In the genomic region with DNA sequence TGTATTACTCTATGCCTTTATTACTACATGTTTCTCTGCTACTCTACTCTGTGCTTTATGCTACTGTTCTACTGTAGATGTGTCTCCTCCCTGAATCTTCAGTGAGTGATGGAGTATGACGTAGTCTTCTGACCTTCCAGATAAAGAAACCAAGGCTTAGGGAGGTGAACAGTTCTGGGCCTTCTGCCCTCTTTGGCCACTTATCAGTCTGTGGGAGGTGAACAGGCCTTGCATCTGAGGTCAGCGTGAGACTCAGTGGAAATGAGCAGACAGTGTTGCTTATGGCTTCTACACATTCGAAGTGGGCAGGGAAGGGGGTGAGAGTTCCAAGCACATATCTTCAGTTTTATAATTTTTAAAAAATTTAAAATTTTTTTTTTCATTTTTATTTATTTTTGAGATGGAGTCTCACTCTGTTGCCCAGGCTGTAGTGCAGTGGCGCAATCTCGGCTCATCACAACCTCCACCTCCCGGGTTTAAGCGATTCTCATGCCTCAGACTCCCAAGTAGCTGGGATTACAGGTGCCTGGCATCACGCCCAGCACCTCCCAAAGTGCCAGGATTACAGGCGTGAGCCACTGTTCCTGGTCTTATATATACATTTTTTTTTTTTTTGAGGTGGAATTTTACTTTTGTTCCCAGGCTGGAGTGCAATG, we compare ENCODE assay signal across 1 cellular context.
TF ChIP-seq lines count a peak whose summit lies in the region.

No MANE protein-coding gene starts in this region.

TF ChIP-seq in K562, 482 proteins besides CTCF, POLR2A, EP300 and RAD21 (continues in another document):
- TF ChIP-seq NCOA6 (IDR thresholded peaks at IDR 0.05), result peak; percentile 36; the same call in 1 of the 2 replicates
- TF ChIP-seq NCOA2 (IDR thresholded peaks at IDR 0.05; ENCODE audit: partially characterized antibody in 2 of 2), result peak; percentile 68 to 77
- peak; percentile 88 for TF ChIP-seq STAT5A (IDR thresholded peaks at IDR 0.05; ENCODE audit: borderline replicate concordance, low read length)
- TF ChIP-seq, protein P1, sequence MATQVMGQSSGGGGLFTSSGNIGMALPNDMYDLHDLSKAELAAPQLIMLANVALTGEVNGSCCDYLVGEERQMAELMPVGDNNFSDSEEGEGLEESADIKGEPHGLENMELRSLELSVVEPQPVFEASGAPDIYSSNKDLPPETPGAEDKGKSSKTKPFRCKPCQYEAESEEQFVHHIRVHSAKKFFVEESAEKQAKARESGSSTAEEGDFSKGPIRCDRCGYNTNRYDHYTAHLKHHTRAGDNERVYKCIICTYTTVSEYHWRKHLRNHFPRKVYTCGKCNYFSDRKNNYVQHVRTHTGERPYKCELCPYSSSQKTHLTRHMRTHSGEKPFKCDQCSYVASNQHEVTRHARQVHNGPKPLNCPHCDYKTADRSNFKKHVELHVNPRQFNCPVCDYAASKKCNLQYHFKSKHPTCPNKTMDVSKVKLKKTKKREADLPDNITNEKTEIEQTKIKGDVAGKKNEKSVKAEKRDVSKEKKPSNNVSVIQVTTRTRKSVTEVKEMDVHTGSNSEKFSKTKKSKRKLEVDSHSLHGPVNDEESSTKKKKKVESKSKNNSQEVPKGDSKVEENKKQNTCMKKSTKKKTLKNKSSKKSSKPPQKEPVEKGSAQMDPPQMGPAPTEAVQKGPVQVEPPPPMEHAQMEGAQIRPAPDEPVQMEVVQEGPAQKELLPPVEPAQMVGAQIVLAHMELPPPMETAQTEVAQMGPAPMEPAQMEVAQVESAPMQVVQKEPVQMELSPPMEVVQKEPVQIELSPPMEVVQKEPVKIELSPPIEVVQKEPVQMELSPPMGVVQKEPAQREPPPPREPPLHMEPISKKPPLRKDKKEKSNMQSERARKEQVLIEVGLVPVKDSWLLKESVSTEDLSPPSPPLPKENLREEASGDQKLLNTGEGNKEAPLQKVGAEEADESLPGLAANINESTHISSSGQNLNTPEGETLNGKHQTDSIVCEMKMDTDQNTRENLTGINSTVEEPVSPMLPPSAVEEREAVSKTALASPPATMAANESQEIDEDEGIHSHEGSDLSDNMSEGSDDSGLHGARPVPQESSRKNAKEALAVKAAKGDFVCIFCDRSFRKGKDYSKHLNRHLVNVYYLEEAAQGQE (CRISPR knock-in tag; IDR thresholded peaks at IDR 0.05; ENCODE audit: low read depth), result no peak
- TF ChIP-seq TRIM24 (IDR thresholded peaks at IDR 0.05), result peak; percentile 74 to 88
- TF ChIP-seq RBM34 (IDR thresholded peaks at IDR 0.05; ENCODE audit: borderline replicate concordance, insufficient read depth, low read length), result no peak
- TF ChIP-seq MBD2 (IDR thresholded peaks at IDR 0.05; ENCODE audit: borderline replicate concordance, low read depth), result peak; percentile 65; the same call in 1 of the 2 replicates
- peak; percentile 93 for TF ChIP-seq NFIC (IDR thresholded peaks at IDR 0.05)
- TF ChIP-seq, protein P2, sequence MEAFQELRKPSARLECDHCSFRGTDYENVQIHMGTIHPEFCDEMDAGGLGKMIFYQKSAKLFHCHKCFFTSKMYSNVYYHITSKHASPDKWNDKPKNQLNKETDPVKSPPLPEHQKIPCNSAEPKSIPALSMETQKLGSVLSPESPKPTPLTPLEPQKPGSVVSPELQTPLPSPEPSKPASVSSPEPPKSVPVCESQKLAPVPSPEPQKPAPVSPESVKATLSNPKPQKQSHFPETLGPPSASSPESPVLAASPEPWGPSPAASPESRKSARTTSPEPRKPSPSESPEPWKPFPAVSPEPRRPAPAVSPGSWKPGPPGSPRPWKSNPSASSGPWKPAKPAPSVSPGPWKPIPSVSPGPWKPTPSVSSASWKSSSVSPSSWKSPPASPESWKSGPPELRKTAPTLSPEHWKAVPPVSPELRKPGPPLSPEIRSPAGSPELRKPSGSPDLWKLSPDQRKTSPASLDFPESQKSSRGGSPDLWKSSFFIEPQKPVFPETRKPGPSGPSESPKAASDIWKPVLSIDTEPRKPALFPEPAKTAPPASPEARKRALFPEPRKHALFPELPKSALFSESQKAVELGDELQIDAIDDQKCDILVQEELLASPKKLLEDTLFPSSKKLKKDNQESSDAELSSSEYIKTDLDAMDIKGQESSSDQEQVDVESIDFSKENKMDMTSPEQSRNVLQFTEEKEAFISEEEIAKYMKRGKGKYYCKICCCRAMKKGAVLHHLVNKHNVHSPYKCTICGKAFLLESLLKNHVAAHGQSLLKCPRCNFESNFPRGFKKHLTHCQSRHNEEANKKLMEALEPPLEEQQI (IDR thresholded peaks at IDR 0.05), result 0 out of 2 replicates have a peak, but pooled peaks have one; percentile 52
- TF ChIP-seq, protein P3, sequence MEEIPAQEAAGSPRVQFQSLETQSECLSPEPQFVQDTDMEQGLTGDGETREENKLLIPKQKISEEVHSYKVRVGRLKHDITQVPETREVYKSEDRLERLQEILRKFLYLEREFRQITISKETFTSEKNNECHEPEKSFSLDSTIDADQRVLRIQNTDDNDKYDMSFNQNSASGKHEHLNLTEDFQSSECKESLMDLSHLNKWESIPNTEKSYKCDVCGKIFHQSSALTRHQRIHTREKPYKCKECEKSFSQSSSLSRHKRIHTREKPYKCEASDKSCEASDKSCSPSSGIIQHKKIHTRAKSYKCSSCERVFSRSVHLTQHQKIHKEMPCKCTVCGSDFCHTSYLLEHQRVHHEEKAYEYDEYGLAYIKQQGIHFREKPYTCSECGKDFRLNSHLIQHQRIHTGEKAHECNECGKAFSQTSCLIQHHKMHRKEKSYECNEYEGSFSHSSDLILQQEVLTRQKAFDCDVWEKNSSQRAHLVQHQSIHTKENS (CRISPR knock-in tag; IDR thresholded peaks at IDR 0.05), result no peak
- peak; percentile 95 for TF ChIP-seq TAL1 (IDR thresholded peaks at IDR 0.05)
- TF ChIP-seq CAMTA2 (CRISPR knock-in tag; conservative IDR thresholded peaks at IDR 0.05), result no peak
- 0 out of 2 replicates have a peak, but pooled peaks have one; percentile 16 for TF ChIP-seq NR2C2 (CRISPR knock-in tag; IDR thresholded peaks at IDR 0.05)
- TF ChIP-seq NR2C2 (tag; IDR thresholded peaks at IDR 0.05), result peak; percentile 89
- TF ChIP-seq ARID3A (IDR thresholded peaks at IDR 0.05; ENCODE audit: borderline replicate concordance, low read depth, low read length), result no peak
- TF ChIP-seq ZNF311 (CRISPR knock-in tag; IDR thresholded peaks at IDR 0.05), result no peak
- TF ChIP-seq DPF2 (IDR thresholded peaks at IDR 0.05), result peak; percentile 96
- TF ChIP-seq PHF21A (IDR thresholded peaks at IDR 0.05; ENCODE audit: borderline replicate concordance, low read depth), result no peak
- no peak for TF ChIP-seq ETS2 (tag; IDR thresholded peaks at IDR 0.05; ENCODE audit: borderline replicate concordance, poor library complexity, severe bottlenecking)
- peak; percentile 82 for TF ChIP-seq JUN (IDR thresholded peaks at IDR 0.05; ENCODE audit: borderline replicate concordance, low read depth, low read length)
- no peak for TF ChIP-seq JUN (CRISPR knock-in tag; IDR thresholded peaks at IDR 0.05; ENCODE audit: borderline replicate concordance)
- peak; percentile 84 for TF ChIP-seq ZNF766 (CRISPR knock-in tag; conservative IDR thresholded peaks at IDR 0.05)
- no peak for TF ChIP-seq ZNF740 (CRISPR knock-in tag; IDR thresholded peaks at IDR 0.05)
- no peak for TF ChIP-seq ZNF740 (tag; IDR thresholded peaks at IDR 0.05)
- no peak for TF ChIP-seq POLR2H (tag; IDR thresholded peaks at IDR 0.05; ENCODE audit: low read depth)
- TF ChIP-seq, protein P4, sequence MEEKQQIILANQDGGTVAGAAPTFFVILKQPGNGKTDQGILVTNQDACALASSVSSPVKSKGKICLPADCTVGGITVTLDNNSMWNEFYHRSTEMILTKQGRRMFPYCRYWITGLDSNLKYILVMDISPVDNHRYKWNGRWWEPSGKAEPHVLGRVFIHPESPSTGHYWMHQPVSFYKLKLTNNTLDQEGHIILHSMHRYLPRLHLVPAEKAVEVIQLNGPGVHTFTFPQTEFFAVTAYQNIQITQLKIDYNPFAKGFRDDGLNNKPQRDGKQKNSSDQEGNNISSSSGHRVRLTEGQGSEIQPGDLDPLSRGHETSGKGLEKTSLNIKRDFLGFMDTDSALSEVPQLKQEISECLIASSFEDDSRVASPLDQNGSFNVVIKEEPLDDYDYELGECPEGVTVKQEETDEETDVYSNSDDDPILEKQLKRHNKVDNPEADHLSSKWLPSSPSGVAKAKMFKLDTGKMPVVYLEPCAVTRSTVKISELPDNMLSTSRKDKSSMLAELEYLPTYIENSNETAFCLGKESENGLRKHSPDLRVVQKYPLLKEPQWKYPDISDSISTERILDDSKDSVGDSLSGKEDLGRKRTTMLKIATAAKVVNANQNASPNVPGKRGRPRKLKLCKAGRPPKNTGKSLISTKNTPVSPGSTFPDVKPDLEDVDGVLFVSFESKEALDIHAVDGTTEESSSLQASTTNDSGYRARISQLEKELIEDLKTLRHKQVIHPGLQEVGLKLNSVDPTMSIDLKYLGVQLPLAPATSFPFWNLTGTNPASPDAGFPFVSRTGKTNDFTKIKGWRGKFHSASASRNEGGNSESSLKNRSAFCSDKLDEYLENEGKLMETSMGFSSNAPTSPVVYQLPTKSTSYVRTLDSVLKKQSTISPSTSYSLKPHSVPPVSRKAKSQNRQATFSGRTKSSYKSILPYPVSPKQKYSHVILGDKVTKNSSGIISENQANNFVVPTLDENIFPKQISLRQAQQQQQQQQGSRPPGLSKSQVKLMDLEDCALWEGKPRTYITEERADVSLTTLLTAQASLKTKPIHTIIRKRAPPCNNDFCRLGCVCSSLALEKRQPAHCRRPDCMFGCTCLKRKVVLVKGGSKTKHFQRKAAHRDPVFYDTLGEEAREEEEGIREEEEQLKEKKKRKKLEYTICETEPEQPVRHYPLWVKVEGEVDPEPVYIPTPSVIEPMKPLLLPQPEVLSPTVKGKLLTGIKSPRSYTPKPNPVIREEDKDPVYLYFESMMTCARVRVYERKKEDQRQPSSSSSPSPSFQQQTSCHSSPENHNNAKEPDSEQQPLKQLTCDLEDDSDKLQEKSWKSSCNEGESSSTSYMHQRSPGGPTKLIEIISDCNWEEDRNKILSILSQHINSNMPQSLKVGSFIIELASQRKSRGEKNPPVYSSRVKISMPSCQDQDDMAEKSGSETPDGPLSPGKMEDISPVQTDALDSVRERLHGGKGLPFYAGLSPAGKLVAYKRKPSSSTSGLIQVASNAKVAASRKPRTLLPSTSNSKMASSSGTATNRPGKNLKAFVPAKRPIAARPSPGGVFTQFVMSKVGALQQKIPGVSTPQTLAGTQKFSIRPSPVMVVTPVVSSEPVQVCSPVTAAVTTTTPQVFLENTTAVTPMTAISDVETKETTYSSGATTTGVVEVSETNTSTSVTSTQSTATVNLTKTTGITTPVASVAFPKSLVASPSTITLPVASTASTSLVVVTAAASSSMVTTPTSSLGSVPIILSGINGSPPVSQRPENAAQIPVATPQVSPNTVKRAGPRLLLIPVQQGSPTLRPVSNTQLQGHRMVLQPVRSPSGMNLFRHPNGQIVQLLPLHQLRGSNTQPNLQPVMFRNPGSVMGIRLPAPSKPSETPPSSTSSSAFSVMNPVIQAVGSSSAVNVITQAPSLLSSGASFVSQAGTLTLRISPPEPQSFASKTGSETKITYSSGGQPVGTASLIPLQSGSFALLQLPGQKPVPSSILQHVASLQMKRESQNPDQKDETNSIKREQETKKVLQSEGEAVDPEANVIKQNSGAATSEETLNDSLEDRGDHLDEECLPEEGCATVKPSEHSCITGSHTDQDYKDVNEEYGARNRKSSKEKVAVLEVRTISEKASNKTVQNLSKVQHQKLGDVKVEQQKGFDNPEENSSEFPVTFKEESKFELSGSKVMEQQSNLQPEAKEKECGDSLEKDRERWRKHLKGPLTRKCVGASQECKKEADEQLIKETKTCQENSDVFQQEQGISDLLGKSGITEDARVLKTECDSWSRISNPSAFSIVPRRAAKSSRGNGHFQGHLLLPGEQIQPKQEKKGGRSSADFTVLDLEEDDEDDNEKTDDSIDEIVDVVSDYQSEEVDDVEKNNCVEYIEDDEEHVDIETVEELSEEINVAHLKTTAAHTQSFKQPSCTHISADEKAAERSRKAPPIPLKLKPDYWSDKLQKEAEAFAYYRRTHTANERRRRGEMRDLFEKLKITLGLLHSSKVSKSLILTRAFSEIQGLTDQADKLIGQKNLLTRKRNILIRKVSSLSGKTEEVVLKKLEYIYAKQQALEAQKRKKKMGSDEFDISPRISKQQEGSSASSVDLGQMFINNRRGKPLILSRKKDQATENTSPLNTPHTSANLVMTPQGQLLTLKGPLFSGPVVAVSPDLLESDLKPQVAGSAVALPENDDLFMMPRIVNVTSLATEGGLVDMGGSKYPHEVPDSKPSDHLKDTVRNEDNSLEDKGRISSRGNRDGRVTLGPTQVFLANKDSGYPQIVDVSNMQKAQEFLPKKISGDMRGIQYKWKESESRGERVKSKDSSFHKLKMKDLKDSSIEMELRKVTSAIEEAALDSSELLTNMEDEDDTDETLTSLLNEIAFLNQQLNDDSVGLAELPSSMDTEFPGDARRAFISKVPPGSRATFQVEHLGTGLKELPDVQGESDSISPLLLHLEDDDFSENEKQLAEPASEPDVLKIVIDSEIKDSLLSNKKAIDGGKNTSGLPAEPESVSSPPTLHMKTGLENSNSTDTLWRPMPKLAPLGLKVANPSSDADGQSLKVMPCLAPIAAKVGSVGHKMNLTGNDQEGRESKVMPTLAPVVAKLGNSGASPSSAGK (IDR thresholded peaks at IDR 0.05), result no peak
- TF ChIP-seq, protein P5, sequence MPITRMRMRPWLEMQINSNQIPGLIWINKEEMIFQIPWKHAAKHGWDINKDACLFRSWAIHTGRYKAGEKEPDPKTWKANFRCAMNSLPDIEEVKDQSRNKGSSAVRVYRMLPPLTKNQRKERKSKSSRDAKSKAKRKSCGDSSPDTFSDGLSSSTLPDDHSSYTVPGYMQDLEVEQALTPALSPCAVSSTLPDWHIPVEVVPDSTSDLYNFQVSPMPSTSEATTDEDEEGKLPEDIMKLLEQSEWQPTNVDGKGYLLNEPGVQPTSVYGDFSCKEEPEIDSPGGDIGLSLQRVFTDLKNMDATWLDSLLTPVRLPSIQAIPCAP (CRISPR knock-in tag; IDR thresholded peaks at IDR 0.05; ENCODE audit: borderline replicate concordance), result no peak
- no peak for TF ChIP-seq ZSCAN32 (CRISPR knock-in tag; IDR thresholded peaks at IDR 0.05)
- no peak for TF ChIP-seq MAFF (IDR thresholded peaks at IDR 0.05; ENCODE audit: low read length)
- TF ChIP-seq MCM5 (IDR thresholded peaks at IDR 0.05; ENCODE audit: low read depth), result no peak
- TF ChIP-seq ZNF431 (CRISPR knock-in tag; IDR thresholded peaks at IDR 0.05), result no peak
- TF ChIP-seq ZNF316 (IDR thresholded peaks at IDR 0.05), result no peak
- TF ChIP-seq SMARCA4 (IDR thresholded peaks at IDR 0.05), result peak; percentile 92
- no peak for TF ChIP-seq CHCHD3 (CRISPR knock-in tag; IDR thresholded peaks at IDR 0.05)
- TF ChIP-seq NFYB (IDR thresholded peaks at IDR 0.05; ENCODE audit: extremely low read depth, insufficient read length), result no peak
